8 cellular contexts compared by ENCODE assay signal in the genomic region with DNA sequence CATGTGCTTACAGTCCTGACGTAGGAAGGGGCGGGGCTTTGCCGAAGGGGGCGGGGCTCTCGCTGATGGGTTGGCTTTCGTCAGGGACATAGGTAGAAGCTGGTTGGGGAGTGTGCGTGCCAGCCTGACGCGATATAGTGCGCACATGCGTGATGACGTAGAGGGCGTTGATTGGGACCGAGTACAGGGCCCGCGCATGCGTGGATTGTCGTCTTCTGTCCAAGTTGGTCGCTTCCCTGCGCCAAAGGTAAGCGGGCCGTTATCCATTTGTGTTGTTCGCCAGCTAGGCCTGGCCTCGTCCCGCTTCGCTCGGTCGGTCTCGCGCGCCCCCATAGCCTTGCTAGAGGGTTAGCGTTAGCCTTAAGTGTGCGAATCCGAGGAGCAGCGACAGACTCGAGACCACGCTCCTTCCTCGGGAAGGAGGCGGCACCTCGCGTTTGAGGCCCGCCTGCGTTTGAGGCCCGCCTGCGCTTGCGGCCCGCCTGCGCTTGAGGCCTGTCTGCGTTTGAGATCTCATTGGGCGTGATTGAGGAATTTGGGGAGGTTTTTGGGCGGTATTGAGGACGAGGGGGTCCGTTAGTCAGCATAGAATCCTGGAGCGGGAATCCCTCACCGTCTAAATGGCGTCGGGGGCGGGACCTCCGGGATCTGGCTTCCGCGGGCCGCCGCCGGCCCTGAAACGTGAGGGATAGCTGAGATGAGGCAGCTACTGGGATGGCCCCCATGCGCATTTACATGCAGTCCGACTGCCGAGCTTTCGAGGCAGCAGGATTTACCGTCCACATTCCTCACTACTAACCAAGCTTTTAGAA.
DNase-seq lines count a peak whose midpoint lies in the region; ATAC-seq and TF ChIP-seq lines count a peak whose summit lies in the region.

Gene XRCC6, plus strand, starts transcription at position 197 of the 812 bp plus-strand sequence. CDS start 710 bp downstream, outside the sequence.

- TF ChIP-seq CTCF in AG09309 (IDR thresholded peaks at IDR 0.05; ENCODE audit: control insufficient read depth, insufficient read depth, low read depth, low read length, missing control alignments): no peak

- DNase-seq in AG09309 (ENCODE audit: low read depth) (peak; percentile 99), NCI-H446 treated with DMSO at 0.1 percent for 48 hours (lab: John Stamatoyannopoulos, UW) (peak; percentile 99), cerebellar cortex (ENCODE audit: low spot score) (peak; percentile 100), islet precursor cell (peak; percentile 100)
- peak; percentile 99 to 100 (median 100) for DNase-seq in stimulated activated CD4-positive, alpha-beta T cell treated with anti-CD3 and anti-CD28 coated beads, Interleukin-12 subunit alpha, Interleukin-12 subunit beta, amount 100 ng/mL, for 48 hours (ENCODE audit: low read depth in 2 of 3, low spot score in 1 of 3)

- ATAC-seq in GM19025 (IDR thresholded peaks at IDR 0.05; ENCODE audit: low read depth, unreplicated experiment) (peak; percentile 76), HG03342 (IDR thresholded peaks at IDR 0.05; ENCODE audit: unreplicated experiment) (peak; percentile 75)
- peak; percentile 87 to 88 for ATAC-seq in activated CD4-positive, CD25-positive, alpha-beta regulatory T cell treated with anti-CD3 and anti-CD28 coated beads, Interleukin-2, amount 50 U/mL, for 24 hours

- peak within 1 kb of the TSS; percentile 99 for H3K4me3 ChIP-seq in AG09309 (ENCODE audit: control insufficient read depth, low read depth, low read length)

Comparison
In these comparisons a context has a peak if more than half of its experiments do, and no peak if none do; other contexts are left out.
1. Peak in every context shown above with its lines: DNase-seq, ATAC-seq and H3K4me3 ChIP-seq.